ENCODE assay signal across 13 cellular contexts in genomic region chr9:126144215-126144614, GRCh38.
"Had no signal": no experiment of that assay in that cellular context is flagged by ENCODE, and none has a peak within 500 bp of the region (broad histone marks: within the 10 kb centered on the region; RNA-seq: fewer than 3 reads in every experiment).

No MANE protein-coding gene starts in this region.

- H3K4me1 ChIP-seq: foreskin keratinocyte had no signal

- H3K4me3 ChIP-seq: hepatocyte, sigmoid colon had no signal

- H3K36me3 ChIP-seq: sigmoid colon had no signal

- H3K4me3 Mint-ChIP-seq: dendritic cell treated with granulocyte-macrophage colony-stimulating factor and Interleukin-4, amounts not matched to agents 40 ng/mL and 50 ng/mL, for 4 days; natural killer cell; neural crest cell had no signal

- H3K27ac ChIP-seq: foreskin keratinocyte, hepatocyte, sigmoid colon had no signal

- ATAC-seq: foreskin keratinocyte, left colon, natural killer cell had no signal

- H3K36me3 Mint-ChIP-seq: natural killer cell had no signal

- FAIRE-seq: colon, small intestine had no signal

- DNase-seq: foreskin keratinocyte; left colon; mammary epithelial cell; natural killer cell; small intestine; stimulated activated CD4-positive, alpha-beta T cell treated with anti-CD3 and anti-CD28 coated beads, Interleukin-12 subunit alpha, Interleukin-12 subunit beta, amount 100 ng/mL, for 4 hours; stimulated activated naive CD4-positive, alpha-beta T cell; trophoblast cell had no signal

- H3K79me2 ChIP-seq: hepatocyte had no signal

- H2AFZ ChIP-seq: hepatocyte had no signal

- H3K27me3 ChIP-seq: hepatocyte, sigmoid colon had no signal

- H3K27ac Mint-ChIP-seq: dendritic cell treated with granulocyte-macrophage colony-stimulating factor and Interleukin-4, amounts not matched to agents 40 ng/mL and 50 ng/mL, for 4 days; natural killer cell had no signal

- H3K4me2 ChIP-seq: hepatocyte had no signal
